14 cellular contexts compared by ENCODE assay signal in genomic region chr10:61136151-61136550, GRCh38.
DNase-seq lines count a peak whose midpoint lies in the region; ATAC-seq, FAIRE-seq and TF ChIP-seq lines count a peak whose summit lies in the region.
"Had no signal": no experiment of that assay in that cellular context is flagged by ENCODE, and none has a peak within 500 bp of the region (broad histone marks: within the 10 kb centered on the region; RNA-seq: fewer than 3 reads in every experiment).

No MANE protein-coding gene starts in this region.

- peak; percentile 71 for FAIRE-seq in urothelium cell line (lab: Jason Lieb, UNC)
- FAIRE-seq: A204.1 had no signal

- no peak overlapping the region for H3K27ac ChIP-seq in RWPE1

- no peak for TF ChIP-seq CTCF in RWPE1 (conservative IDR thresholded peaks at IDR 0.05; ENCODE audit: low read depth)
- TF ChIP-seq CTCF in progenitor cell of endocrine pancreas (IDR thresholded peaks at IDR 0.05; ENCODE audit: unreplicated experiment) = no peak

- ATAC-seq in HG03354 (IDR thresholded peaks at IDR 0.05; ENCODE audit: poor library complexity, severe bottlenecking, unreplicated experiment) = no peak

- H3K9me3 Mint-ChIP-seq in progenitor cell of endocrine pancreas (ENCODE audit: low read depth) = peaks cover 15% of the 10 kb centered on the region

- POLR2A ChIA-PET in RWPE1 (lab: Yijun Ruan, JAX; ENCODE audit: low non-redundant PET) = no interaction called here

- H3K4me3 Mint-ChIP-seq in progenitor cell of endocrine pancreas (ENCODE audit: low read depth) = no peak overlapping the region

- H3K36me3 Mint-ChIP-seq in progenitor cell of endocrine pancreas (ENCODE audit: insufficient read depth) = no peaks in the 10 kb centered on the region

- peaks cover 13% of the 10 kb centered on the region for H3K4me1 Mint-ChIP-seq in progenitor cell of endocrine pancreas (ENCODE audit: low read depth)

- peak; percentile 8 for DNase-seq in NCI-H748 (lab: John Stamatoyannopoulos, UW; ENCODE audit: unreplicated experiment)
- no peak for DNase-seq in NCI-H748 treated with DMSO at 0.1 percent for 48 hours (lab: John Stamatoyannopoulos, UW)
- peak; percentile 2 for DNase-seq in RWPE1 (ENCODE audit: low spot score)
- DNase-seq in germinal center (ENCODE audit: low spot score) = peak; percentile 7
- DNase-seq in urothelium cell line (ENCODE audit: low spot score) = peak; percentile 23
- DNase-seq in progenitor cell of endocrine pancreas (ENCODE audit: low spot score, unreplicated experiment) = no peak
- DNase-seq in stimulated activated naive CD4-positive, alpha-beta T cell (lab: John Stamatoyannopoulos, UW) = no peak
- DNase-seq: activated effector memory CD4-positive, alpha-beta T cell treated with Interleukin-2 at 50 U/mL for 16 hours; NCI-H1436 treated with DMSO at 0.1 percent for 48 hours; spleen; T-helper 1 cell; trophoblast cell had no signal

- H3K27me3 Mint-ChIP-seq in progenitor cell of endocrine pancreas = no peaks in the 10 kb centered on the region

- H3K27ac Mint-ChIP-seq in progenitor cell of endocrine pancreas = no peak overlapping the region

- CTCF ChIA-PET in RWPE1 (lab: Yijun Ruan, JAX) = no interaction called here

Comparison
In these comparisons a context has a peak if more than half of its experiments do, and no peak if none do; other contexts are left out.
1. DNase-seq: peak in NCI-H748 (single experiment), RWPE1 (single experiment), germinal center (single experiment) and urothelium cell line (single experiment); none in NCI-H748 treated with DMSO at 0.1 percent for 48 hours (single experiment), progenitor cell of endocrine pancreas (single experiment) and stimulated activated naive CD4-positive, alpha-beta T cell (0 of 6).